Comparison of ENCODE assay signal across 35 cellular contexts in genomic region chr14:36204674-36205073, GRCh38. TPM values are rescaled to one million over a fixed set of nuclear protein-coding genes. Genes with fewer than 3 reads are reported as not detected.
"Had no signal": no experiment of that assay in that cellular context is flagged by ENCODE, and none has a peak within 500 bp of the region (broad histone marks: within the 10 kb centered on the region; RNA-seq: fewer than 3 reads in every experiment).

No MANE protein-coding gene starts in this region.

- DNase-seq: activated CD4-positive, alpha-beta T cell treated with anti-CD3 and anti-CD28 coated beads, Interleukin-2, amount 10 ng/mL, durations not matched to agents 24 days and 14 days; activated CD4-positive, alpha-beta T cell treated with anti-CD3 and anti-CD28 coated beads, Interleukin-2, amount 50 U/mL, for 4 hours; activated CD8-positive, alpha-beta T cell treated with anti-CD3 and anti-CD28 coated beads for 36 hours; activated gamma-delta T cell; activated naive CD4-positive, alpha-beta T cell treated with Interleukin-2 at 50 U/mL for 16 hours; activated T-cell treated with anti-CD3 and anti-CD28 coated beads, Interleukin-2, amount 50 U/mL, for 1 hour; activated T-cell treated with anti-CD3 and anti-CD28 coated beads, Interleukin-2, amount 50 U/mL, for 72 hours; adrenal gland; body of pancreas; NCI-H1092 treated with DMSO at 0.1 percent for 48 hours; NCI-H1417 treated with DMSO at 0.1 percent for 48 hours; NCI-H187 treated with DMSO at 0.1 percent for 48 hours; NCI-H2081; NCI-H2171 treated with DMSO at 0.1 percent for 48 hours; NCI-H2227 treated with DMSO at 0.1 percent for 48 hours; NCI-H446; NCI-H524; NCI-H69; NCI-H82; SHP77; SJCRH30; T1000 had no signal

- FAIRE-seq: astrocyte had no signal

- H3K4me1 ChIP-seq: adrenal gland, body of pancreas, breast epithelium, SJCRH30 had no signal

- H3K9me3 ChIP-seq: adrenal gland, body of pancreas, SJCRH30 had no signal

- H3K27ac Mint-ChIP-seq: activated CD4-positive, alpha-beta T cell treated with anti-CD3 and anti-CD28 coated beads, Interleukin-2, amount 10 ng/mL, durations not matched to agents 24 days and 14 days; activated CD8-positive, alpha-beta T cell treated with anti-CD3 and anti-CD28 coated beads for 36 hours; activated naive CD4-positive, alpha-beta T cell treated with anti-CD3 and anti-CD28 coated beads, Interleukin-2, amount 50 U/mL, for 72 hours; activated T-cell treated with anti-CD3 and anti-CD28 coated beads, Interleukin-2, amount 50 U/mL, for 72 hours; activated T-helper 17 cell treated with anti-CD3 and anti-CD28 coated beads, Interleukin-2, amount 50 U/mL, for 72 hours had no signal

- H3K27ac ChIP-seq: adrenal gland, body of pancreas, breast epithelium, coronary artery, SJCRH30, SK-N-MC had no signal

- H3K9me3 Mint-ChIP-seq: activated CD4-positive, alpha-beta T cell treated with anti-CD3 and anti-CD28 coated beads, Interleukin-2, amount 10 ng/mL, durations not matched to agents 24 days and 14 days; activated CD8-positive, alpha-beta T cell treated with anti-CD3 and anti-CD28 coated beads for 36 hours; activated T-cell treated with anti-CD3 and anti-CD28 coated beads, Interleukin-2, amount 50 U/mL, for 72 hours; activated T-helper 17 cell treated with anti-CD3 and anti-CD28 coated beads, Interleukin-2, amount 50 U/mL, for 72 hours had no signal

- H3K27me3 ChIP-seq: adrenal gland, body of pancreas, breast epithelium had no signal

- H3K36me3 ChIP-seq: adrenal gland, breast epithelium, SJCRH30 had no signal

- H3K4me1 Mint-ChIP-seq: activated CD4-positive, alpha-beta T cell treated with anti-CD3 and anti-CD28 coated beads, Interleukin-2, amount 10 ng/mL, durations not matched to agents 24 days and 14 days; activated T-helper 17 cell treated with anti-CD3 and anti-CD28 coated beads, Interleukin-2, amount 50 U/mL, for 72 hours had no signal

- ATAC-seq: activated CD8-positive, alpha-beta T cell treated with anti-CD3 and anti-CD28 coated beads for 36 hours; activated naive CD4-positive, alpha-beta T cell treated with anti-CD3 and anti-CD28 coated beads, Interleukin-2, amount 50 U/mL, for 72 hours; activated T-cell treated with anti-CD3 and anti-CD28 coated beads, Interleukin-2, amount 50 U/mL, for 72 hours; activated T-helper 17 cell treated with anti-CD3 and anti-CD28 coated beads, Interleukin-2, amount 50 U/mL, for 72 hours; body of pancreas; Panc1 had no signal

- H3K4me3 Mint-ChIP-seq: activated CD4-positive, alpha-beta T cell treated with anti-CD3 and anti-CD28 coated beads, Interleukin-2, amount 10 ng/mL, durations not matched to agents 24 days and 14 days; activated CD8-positive, alpha-beta T cell treated with anti-CD3 and anti-CD28 coated beads for 36 hours; activated T-cell treated with anti-CD3 and anti-CD28 coated beads, Interleukin-2, amount 50 U/mL, for 72 hours; activated T-helper 17 cell treated with anti-CD3 and anti-CD28 coated beads, Interleukin-2, amount 50 U/mL, for 72 hours had no signal

- H3K36me3 Mint-ChIP-seq: activated naive CD4-positive, alpha-beta T cell treated with anti-CD3 and anti-CD28 coated beads, Interleukin-2, amount 50 U/mL, for 72 hours had no signal

- H3K4me3 ChIP-seq: adrenal gland, body of pancreas, breast epithelium, coronary artery, SJCRH30, SK-N-MC had no signal

RNA-seq across cellular contexts. Expression of gene PTCSC3, which starts 28.2 kb away (rescaled TPM):
- total RNA-seq: activated CD4-positive, alpha-beta T cell treated with anti-CD3 and anti-CD28 coated beads, Interleukin-2, amount 10 ng/mL, durations not matched to agents 24 days and 14 days; activated CD8-positive, alpha-beta memory T cell treated with anti-CD3 and anti-CD28 coated beads for 36 hours; activated CD8-positive, alpha-beta T cell treated with anti-CD3 and anti-CD28 coated beads for 36 hours; activated naive CD4-positive, alpha-beta T cell treated with anti-CD3 and anti-CD28 coated beads, Interleukin-2, amount 50 U/mL, for 72 hours; activated T-cell treated with anti-CD3 and anti-CD28 coated beads, Interleukin-2, amount 50 U/mL, for 72 hours; activated T-helper 17 cell treated with anti-CD3 and anti-CD28 coated beads, Interleukin-2, amount 50 U/mL, for 72 hours; adrenal gland; astrocyte; body of pancreas; breast epithelium; cardiac septum; M059J; RPMI7951; SJCRH30; T-helper 1 cell treated with Interleukin-12 subunit alpha and Interleukin-12 subunit beta and Interleukin-4 antibody, amounts not matched to agents 30 ng/mL and 1 ng/mL, for 36 hours; T-helper 2 cell treated with Interferon-gamma antibody and Interleukin-4, amounts not matched to agents 100 ng/mL and 5 ng/mL, for 36 hours had no signal
- polyA plus RNA-seq: adrenal gland had no signal
